Comparison of ENCODE assay signal across 17 cellular contexts in genomic region chr4:176601156-176601555, GRCh38.
DNase-seq lines count a peak whose midpoint lies in the region; FAIRE-seq and TF ChIP-seq lines count a peak whose summit lies in the region.
"Had no signal": no experiment of that assay in that cellular context is flagged by ENCODE, and none has a peak within 500 bp of the region (broad histone marks: within the 10 kb centered on the region; RNA-seq: fewer than 3 reads in every experiment).

No MANE protein-coding gene starts in this region.

- DNase-seq in COLO829 (ENCODE audit: low spot score) (peak; percentile 20), HTR-8/SVneo (ENCODE audit: insufficient read length, low spot score) (peak; percentile 14), T1000 (lab: John Stamatoyannopoulos, UW) (peak; percentile 82), fibroblast of villous mesenchyme (ENCODE audit: low read depth) (peak; percentile 17), Calu3 (no peak), NCI-H2081 (lab: John Stamatoyannopoulos, UW) (no peak), H54 (ENCODE audit: insufficient read length, low spot score) (no peak), NCI-H510A (lab: John Stamatoyannopoulos, UW) (no peak)
- DNase-seq: CD4-positive, CD25-positive, alpha-beta regulatory T cell; DMS79; H7; NCI-H1092 treated with DMSO at 0.1 percent for 48 hours; NCI-H1694; NCI-H748 treated with DMSO at 0.1 percent for 48 hours; SK-N-SH had no signal

- H3K27me3 Mint-ChIP-seq in Calu3 (ENCODE audit: unreplicated experiment), result no peaks in the 10 kb centered on the region
- H3K27me3 Mint-ChIP-seq: CD4-positive, CD25-positive, alpha-beta regulatory T cell had no signal

- H3K9me3 Mint-ChIP-seq in Calu3 (ENCODE audit: low read depth, unreplicated experiment), result peaks cover 3% of the 10 kb centered on the region

- CTCF ChIA-PET in Calu3 (lab: Charles Lee), result no interaction called here

- no peak overlapping the region for H3K27ac Mint-ChIP-seq in Calu3 (ENCODE audit: unreplicated experiment)
- H3K27ac Mint-ChIP-seq: CD4-positive, CD25-positive, alpha-beta regulatory T cell had no signal

- H3K36me3 Mint-ChIP-seq in Calu3 (ENCODE audit: insufficient read depth, unreplicated experiment), result no peaks in the 10 kb centered on the region
- H3K36me3 Mint-ChIP-seq: CD4-positive, CD25-positive, alpha-beta regulatory T cell had no signal

- no peak overlapping the region for H3K4me3 Mint-ChIP-seq in Calu3 (ENCODE audit: low read depth, unreplicated experiment)
- H3K4me3 Mint-ChIP-seq: CD4-positive, CD25-positive, alpha-beta regulatory T cell had no signal

- no peak for TF ChIP-seq POLR2A in H54 (IDR thresholded peaks at IDR 0.05; ENCODE audit: low read depth, low read length)

- BruUV-seq in Calu3 (replicated peaks; lab: Mats Ljungman, UMichigan), result no TSS peak

- FAIRE-seq in HTR-8/SVneo (lab: Jason Lieb, UNC) (no peak), H54 (lab: Jason Lieb, UNC) (no peak)
- FAIRE-seq: A549, K562 had no signal

- H3K4me3 ChIP-seq in fibroblast of villous mesenchyme (ENCODE audit: low read depth, low read length), result no peak overlapping the region
- H3K4me3 ChIP-seq: A549, K562 had no signal

- intact Hi-C loops in Calu3 (cut with micrococcal nuclease; ENCODE audit: unreplicated experiment), result no loop called here

- TF ChIP-seq CTCF in fibroblast of villous mesenchyme (IDR thresholded peaks at IDR 0.05; ENCODE audit: insufficient read depth, low read depth, low read length) (no peak), Calu3 (IDR thresholded peaks at IDR 0.05; ENCODE audit: unreplicated experiment) (no peak)

- no peaks in the 10 kb centered on the region for H3K4me1 Mint-ChIP-seq in Calu3 (ENCODE audit: low read depth, unreplicated experiment)
- H3K4me1 Mint-ChIP-seq: CD4-positive, CD25-positive, alpha-beta regulatory T cell had no signal

Comparison
In these comparisons a context has a peak if more than half of its experiments do, and no peak if none do; other contexts are left out.
1. DNase-seq: peak in COLO829 (single experiment), HTR-8/SVneo (single experiment), T1000 (single experiment) and fibroblast of villous mesenchyme (single experiment); none in Calu3 (single experiment), NCI-H2081 (0 of 2), H54 (single experiment) and NCI-H510A (single experiment).